ENCODE assay signal across 1 cellular context in genomic region chrX:42533761-42534160, GRCh38.
TF ChIP-seq lines count a peak whose summit lies in the region.

No MANE protein-coding gene starts in this region.

TF ChIP-seq in HepG2, 621 proteins besides CTCF, POLR2A, EP300 and RAD21 (continued from another document):
- TF ChIP-seq, protein P1, sequence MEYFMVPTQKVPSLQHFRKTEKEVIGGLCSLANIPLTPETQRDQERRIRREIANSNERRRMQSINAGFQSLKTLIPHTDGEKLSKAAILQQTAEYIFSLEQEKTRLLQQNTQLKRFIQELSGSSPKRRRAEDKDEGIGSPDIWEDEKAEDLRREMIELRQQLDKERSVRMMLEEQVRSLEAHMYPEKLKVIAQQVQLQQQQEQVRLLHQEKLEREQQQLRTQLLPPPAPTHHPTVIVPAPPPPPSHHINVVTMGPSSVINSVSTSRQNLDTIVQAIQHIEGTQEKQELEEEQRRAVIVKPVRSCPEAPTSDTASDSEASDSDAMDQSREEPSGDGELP (IDR thresholded peaks at IDR 0.05; ENCODE audit: borderline replicate concordance, low read depth), result no peak
- no peak for TF ChIP-seq NFYB (CRISPR knock-in tag; IDR thresholded peaks at IDR 0.05)
